Comparison of ENCODE assay signal across 29 cellular contexts in the genomic region with DNA sequence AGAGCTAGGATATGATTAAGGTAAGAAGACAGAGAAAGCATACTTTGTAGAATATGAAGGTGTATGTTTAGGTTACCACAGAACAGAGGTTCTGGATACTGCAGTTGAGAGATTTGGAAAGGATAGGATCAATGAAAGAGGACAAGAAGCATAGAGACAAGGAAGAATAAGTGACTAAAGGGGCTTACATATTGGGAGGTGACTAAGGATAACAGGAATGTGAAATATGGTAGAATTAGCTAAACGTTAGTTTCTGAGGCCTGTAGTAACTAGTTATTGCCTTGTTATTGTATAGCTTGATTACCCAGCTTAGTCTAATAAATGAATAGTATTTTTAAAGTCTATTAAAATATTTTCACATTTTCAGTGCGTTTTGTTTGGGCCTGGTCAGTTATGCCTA. TPM values are rescaled to one million over a fixed set of nuclear protein-coding genes. Genes with fewer than 3 reads are reported as not detected.
"Had no signal": no experiment of that assay in that cellular context is flagged by ENCODE, and none has a peak within 500 bp of the region (broad histone marks: within the 10 kb centered on the region; RNA-seq: fewer than 3 reads in every experiment).

No MANE protein-coding gene starts in this region.

- H3K27ac ChIP-seq: brain microvascular endothelial cell, colonic mucosa, dorsolateral prefrontal cortex, esophagus muscularis mucosa, gastroesophageal sphincter, heart left ventricle, neutrophil, parathyroid adenoma, right lobe of liver, tibial artery had no signal

- H3K27me3 ChIP-seq: brain microvascular endothelial cell, colonic mucosa, esophagus muscularis mucosa, gastroesophageal sphincter, neutrophil, right lobe of liver, tibial artery had no signal

- H3K36me3 ChIP-seq: brain microvascular endothelial cell, colonic mucosa, esophagus muscularis mucosa, gastroesophageal sphincter, right lobe of liver, tibial artery had no signal

- H3K9me3 ChIP-seq: colonic mucosa, esophagus muscularis mucosa, gastroesophageal sphincter, heart left ventricle, neutrophil, right lobe of liver, tibial artery had no signal

- H3K4me1 ChIP-seq: colonic mucosa, esophagus muscularis mucosa, gastroesophageal sphincter, heart left ventricle, parathyroid adenoma, right lobe of liver, tibial artery had no signal

- ATAC-seq: activated CD4-positive, alpha-beta T cell treated with anti-CD3 and anti-CD28 coated beads for 36 hours; activated T-cell treated with anti-CD3 and anti-CD28 coated beads, Interleukin-2, amount 50 U/mL, for 4 hours; effector memory CD8-positive, alpha-beta T cell; gastroesophageal sphincter; heart left ventricle; left colon; right lobe of liver; stimulated activated effector memory CD8-positive, alpha-beta T cell treated with anti-CD3 and anti-CD28 coated beads, Interleukin-12 subunit alpha, Interleukin-12 subunit beta, amount 100 ng/mL, for 72 hours; stimulated activated naive CD8-positive, alpha-beta T cell treated with anti-CD3 and anti-CD28 coated beads, Interleukin-15, amount 100 ng/mL, for 72 hours; T-helper 17 cell had no signal

- H3K4me3 ChIP-seq: colonic mucosa, dorsolateral prefrontal cortex, esophagus muscularis mucosa, gastroesophageal sphincter, heart left ventricle, right lobe of liver, tibial artery had no signal

- DNase-seq: activated B cell treated with CpG ODN at 0.5 μM for 24 hours; activated CD4-positive, alpha-beta T cell treated with anti-CD3 and anti-CD28 coated beads for 36 hours; activated CD4-positive, alpha-beta T cell treated with anti-CD3 and anti-CD28 coated beads, Interleukin-2, amount 50 U/mL, for 4 hours; activated CD8-positive, alpha-beta memory T cell treated with anti-CD3 and anti-CD28 coated beads for 24 hours; activated CD8-positive, alpha-beta memory T cell treated with anti-CD3 and anti-CD28 coated beads, Interleukin-2, amount 50 U/mL, for 48 hours; activated naive CD4-positive, alpha-beta T cell; activated T-cell treated with anti-CD3 and anti-CD28 coated beads, Interleukin-2, amount 50 U/mL, for 4 hours; anterior cingulate cortex; brain microvascular endothelial cell; central memory CD4-positive, alpha-beta T cell; colonic mucosa; dorsolateral prefrontal cortex; effector memory CD8-positive, alpha-beta T cell; heart left ventricle; left colon; mesenchymal stem cell; right lobe of liver; small intestine; stimulated activated CD4-positive, alpha-beta T cell treated with anti-CD3 and anti-CD28 coated beads, Interleukin-2, amount 100 ng/mL, for 24 hours; stimulated activated naive CD8-positive, alpha-beta T cell treated with anti-CD3 and anti-CD28 coated beads, Interleukin-15, amount 100 ng/mL, for 72 hours; T-helper 17 cell; tibial artery had no signal

RNA-seq across cellular contexts. Expression of a gene that starts 57.6 kb away (rescaled TPM):
- total RNA-seq: activated B cell treated with CpG ODN at 0.5 μM for 24 hours; activated CD4-positive, alpha-beta T cell treated with anti-CD3 and anti-CD28 coated beads for 36 hours; activated T-cell treated with anti-CD3 and anti-CD28 coated beads, Interleukin-2, amount 50 U/mL, for 4 hours; activated T-helper 2 cell treated with anti-CD3 and anti-CD28 coated beads, Interferon-gamma antibody, Interleukin-2, Interleukin-4, amounts not matched to agents 10 μg/mL and 5 μg/mL and 100 μg/mL, durations not matched to agents 14 hours and 24 hours and 36 hours; mononuclear cell; right lobe of liver; T-helper 17 cell had no signal
